34 cellular contexts compared by ENCODE assay signal in genomic region chrX:96502507-96502906, GRCh38.
DNase-seq lines count a peak whose midpoint lies in the region; ATAC-seq, FAIRE-seq and TF ChIP-seq lines count a peak whose summit lies in the region.
"Had no signal": no experiment of that assay in that cellular context is flagged by ENCODE, and none has a peak within 500 bp of the region (broad histone marks: within the 10 kb centered on the region; RNA-seq: fewer than 3 reads in every experiment).

No MANE protein-coding gene starts in this region.

- no peaks in the 10 kb centered on the region for H3K9me3 ChIP-seq in mammary epithelial cell (replicated peaks; ENCODE audit: insufficient read depth, low read length)
- H3K9me3 ChIP-seq in pancreas = no peaks in the 10 kb centered on the region
- no peaks in the 10 kb centered on the region for H3K9me3 ChIP-seq in CD4-positive, alpha-beta T cell (ENCODE audit: control insufficient read depth, low read length)
- H3K9me3 ChIP-seq: A549, BE2C, BLaER1, Caco-2 had no signal

- H3K4me1 ChIP-seq in mammary epithelial cell (ENCODE audit: insufficient read depth, low read length) (no peaks in the 10 kb centered on the region), pancreas (no peaks in the 10 kb centered on the region)
- H3K4me1 ChIP-seq: A549; BE2C; BLaER1; BLaER1 treated with 17β-estradiol and CSF1 and Interleukin-3, amounts not matched to agents 10 nM and 100 nM; Caco-2 had no signal

- no peak overlapping the region for H3K4me3 Mint-ChIP-seq in MCF 10A (ENCODE audit: unreplicated experiment)
- no peak overlapping the region for H3K4me3 Mint-ChIP-seq in CD4-positive, alpha-beta T cell
- H3K4me3 Mint-ChIP-seq: B cell; CD14-positive monocyte; CD4-positive, alpha-beta memory T cell; CD4-positive, CD25-positive, alpha-beta regulatory T cell; CD8-positive, alpha-beta memory T cell; CD8-positive, alpha-beta T cell had no signal

- WGBS in mammary epithelial cell (ENCODE audit: low coverage, missing lambda C conversion rate) = 20% methylated on average over 2 of the region's 2 CpGs
- WGBS in pancreas, 2 donors = 23 to 31% methylated on average over 2 of the region's 2 CpGs

- POLR2A ChIA-PET in MCF 10A (lab: Yijun Ruan, JAX) = no interaction called here
- POLR2A ChIA-PET in CD4-positive, alpha-beta T cell (lab: Charles Lee) = no interaction called here

- FAIRE-seq in colon (lab: Jason Lieb, UNC) (peak; percentile 41), pancreas (lab: Jason Lieb, UNC) (peak; percentile 9)
- FAIRE-seq: A204.1, A549, D721Med had no signal

- intact Hi-C loops in MCF 10A (cut with micrococcal nuclease) (no loop called here), mammary epithelial cell (cut with micrococcal nuclease) (no loop called here), pancreas (cut with DNase I) (no loop called here)
- intact Hi-C loops in CD4-positive, alpha-beta T cell (cut with DNase I, micrococcal nuclease) = no loop called here

- no peak for ATAC-seq in pancreas
- ATAC-seq in CD4-positive, alpha-beta T cell (ENCODE audit: poor library complexity) = no peak
- ATAC-seq: A549; CD8-positive, alpha-beta T cell had no signal

- DNase-seq in MCF 10A (ENCODE audit: unreplicated experiment) (no peak), mammary epithelial cell (no peak), pancreas (no peak)
- no peak for DNase-seq in CD4-positive, alpha-beta T cell
- no peak for DNase-seq in activated T-cell treated with anti-CD3 and anti-CD28 coated beads, Interleukin-2, amount 50 U/mL, for 1 hour
- DNase-seq: 8988T; ACHN; AML-193; BE2C; C1 segment of cervical spinal cord; Caco-2; Calu3; CD4-positive, alpha-beta memory T cell; CD4-positive, CD25-positive, alpha-beta regulatory T cell; CD8-positive, alpha-beta memory T cell; CD8-positive, alpha-beta T cell; COR-L47; DMS 273 treated with DMSO at 0.1 percent for 48 hours; DMS153; DMS53; DMS79; DMS79 treated with DMSO at 0.1 percent for 48 hours; DND-41; EL had no signal

- H3K4me3 ChIP-seq in mammary epithelial cell (replicated peaks in 1 of 3; ENCODE audit: insufficient read depth in 1 of 3, low read depth in 2 of 3, low read length in 3 of 3) (no peak overlapping the region), pancreas (no peak overlapping the region)
- H3K4me3 ChIP-seq: A549; BLaER1; BLaER1 treated with 17β-estradiol and CSF1 and Interleukin-3, amounts not matched to agents 10 nM and 100 nM had no signal

- in situ Hi-C loops in mammary epithelial cell (cut with MboI; ENCODE audit: low sequenced_read_pairs in 2 of 2) = no loop called here

- no peaks in the 10 kb centered on the region for H3K4me1 Mint-ChIP-seq in MCF 10A (ENCODE audit: insufficient read depth, unreplicated experiment)
- H3K4me1 Mint-ChIP-seq in CD4-positive, alpha-beta T cell (ENCODE audit: low read depth) = no peaks in the 10 kb centered on the region
- H3K4me1 Mint-ChIP-seq: B cell; CD14-positive monocyte; CD4-positive, alpha-beta memory T cell; CD4-positive, CD25-positive, alpha-beta regulatory T cell; CD8-positive, alpha-beta memory T cell had no signal

- H2AFZ ChIP-seq in mammary epithelial cell (ENCODE audit: low read depth, low read length) = no peak overlapping the region

- CTCF ChIA-PET in MCF 10A (lab: Yijun Ruan, JAX) (no interaction called here), mammary epithelial cell (lab: Charles Lee; ENCODE audit: low non-redundant PET) (no interaction called here)
- CTCF ChIA-PET in CD4-positive, alpha-beta T cell (lab: Charles Lee) = no interaction called here

- BruUV-seq in MCF 10A (replicated peaks; lab: Mats Ljungman, UMichigan) = no TSS peak
- BruUV-seq in mammary epithelial cell (replicated peaks; lab: Mats Ljungman, UMichigan) = no TSS peak

- no peak overlapping the region for H3K9ac ChIP-seq in mammary epithelial cell (ENCODE audit: insufficient read depth, low read length)
- H3K9ac ChIP-seq: BLaER1; BLaER1 treated with 17β-estradiol and CSF1 and Interleukin-3, amounts not matched to agents 10 nM and 100 nM had no signal

- no peaks in the 10 kb centered on the region for H3K79me2 ChIP-seq in mammary epithelial cell (ENCODE audit: insufficient read depth, low read length)

- H3K27me3 Mint-ChIP-seq in MCF 10A (ENCODE audit: insufficient read depth, unreplicated experiment) = peaks cover 19% of the 10 kb centered on the region
- H3K27me3 Mint-ChIP-seq in CD4-positive, alpha-beta T cell = no peaks in the 10 kb centered on the region
- H3K27me3 Mint-ChIP-seq: B cell; CD4-positive, alpha-beta memory T cell; CD4-positive, CD25-positive, alpha-beta regulatory T cell; CD8-positive, alpha-beta memory T cell had no signal

- H4K20me1 ChIP-seq in mammary epithelial cell (ENCODE audit: insufficient read depth, low read length) = no peaks in the 10 kb centered on the region
- H4K20me1 ChIP-seq: BLaER1; BLaER1 treated with 17β-estradiol and CSF1 and Interleukin-3, amounts not matched to agents 10 nM and 100 nM had no signal

- H3K27me3 ChIP-seq in mammary epithelial cell (ENCODE audit: insufficient read depth, low read length) (peaks cover 2% of the 10 kb centered on the region), pancreas (no peaks in the 10 kb centered on the region)
- H3K27me3 ChIP-seq in CD4-positive, alpha-beta T cell (ENCODE audit: control insufficient read depth, insufficient read depth, low read length) = no peaks in the 10 kb centered on the region
- H3K27me3 ChIP-seq: BE2C had no signal

- H3K36me3 Mint-ChIP-seq in MCF 10A (ENCODE audit: insufficient read depth, unreplicated experiment) = peaks cover 6% of the 10 kb centered on the region
- H3K36me3 Mint-ChIP-seq in CD4-positive, alpha-beta T cell (ENCODE audit: low read depth) = no peaks in the 10 kb centered on the region
- H3K36me3 Mint-ChIP-seq: CD14-positive monocyte; CD4-positive, alpha-beta memory T cell; CD4-positive, CD25-positive, alpha-beta regulatory T cell; CD8-positive, alpha-beta memory T cell; CD8-positive, alpha-beta T cell had no signal

- no peak overlapping the region for H3K27ac ChIP-seq in mammary epithelial cell (ENCODE audit: insufficient read depth, low read depth, low read length)
- no peak overlapping the region for H3K27ac ChIP-seq in pancreas
- no peak overlapping the region for H3K27ac ChIP-seq in CD4-positive, alpha-beta T cell (ENCODE audit: low read depth, low read length)
- H3K27ac ChIP-seq: 22Rv1; A549; BLaER1; BLaER1 treated with 17β-estradiol and CSF1 and Interleukin-3, amounts not matched to agents 10 nM and 100 nM; C4-2B had no signal

- no peak for TF ChIP-seq CTCF in MCF 10A (IDR thresholded peaks at IDR 0.05; ENCODE audit: unreplicated experiment)
- TF ChIP-seq CTCF in mammary epithelial cell (conservative IDR thresholded peaks at IDR 0.05 in 1 of 2, IDR thresholded peaks at IDR 0.05 in 1 of 2; ENCODE audit: extremely low read depth in 1 of 2, insufficient read depth in 1 of 2, low read depth in 1 of 2, low read length in 2 of 2) = no peak
- TF ChIP-seq CTCF in pancreas (IDR thresholded peaks at IDR 0.05) = no peak
- TF ChIP-seq CTCF in CD4-positive, alpha-beta T cell (IDR thresholded peaks at IDR 0.05) = no peak

- peaks cover 7% of the 10 kb centered on the region for H3K9me3 Mint-ChIP-seq in MCF 10A (ENCODE audit: unreplicated experiment)
- no peaks in the 10 kb centered on the region for H3K9me3 Mint-ChIP-seq in CD4-positive, alpha-beta T cell
- H3K9me3 Mint-ChIP-seq: CD8-positive, alpha-beta memory T cell; CD8-positive, alpha-beta T cell had no signal

- dilution Hi-C loops in mammary epithelial cell (cut with HindIII; ENCODE audit: low sequenced_read_pairs) = no loop called here

- H3K4me2 ChIP-seq in mammary epithelial cell (ENCODE audit: insufficient read depth, low read depth, low read length) = no peak overlapping the region
- H3K4me2 ChIP-seq: A549; BLaER1; BLaER1 treated with 17β-estradiol and CSF1 and Interleukin-3, amounts not matched to agents 10 nM and 100 nM had no signal

- peak overlapping the region; percentile 17 for H3K27ac Mint-ChIP-seq in MCF 10A (ENCODE audit: low read depth, unreplicated experiment)
- no peak overlapping the region for H3K27ac Mint-ChIP-seq in CD4-positive, alpha-beta T cell
- H3K27ac Mint-ChIP-seq: B cell; CD14-positive monocyte; CD4-positive, alpha-beta memory T cell; CD4-positive, CD25-positive, alpha-beta regulatory T cell; CD8-positive, alpha-beta memory T cell; CD8-positive, alpha-beta T cell had no signal

- H3K36me3 ChIP-seq in mammary epithelial cell (ENCODE audit: insufficient read depth, low read length) (no peaks in the 10 kb centered on the region), pancreas (no peaks in the 10 kb centered on the region)
- H3K36me3 ChIP-seq: BE2C; BLaER1; BLaER1 treated with 17β-estradiol and CSF1 and Interleukin-3, amounts not matched to agents 10 nM and 100 nM had no signal
